In genomic region chr2:9912468-9912867, GRCh38 we compare ENCODE assay signal across 31 cellular contexts.
"Had no signal": no experiment of that assay in that cellular context is flagged by ENCODE, and none has a peak within 500 bp of the region (broad histone marks: within the 10 kb centered on the region; RNA-seq: fewer than 3 reads in every experiment).

No MANE protein-coding gene starts in this region.

- H3K9me3 Mint-ChIP-seq: activated CD4-positive, alpha-beta memory T cell treated with anti-CD3 and anti-CD28 coated beads for 36 hours; activated CD4-positive, alpha-beta T cell treated with anti-CD3 and anti-CD28 coated beads, Interleukin-2, amount 10 ng/mL, durations not matched to agents 24 days and 14 days; activated T-cell treated with anti-CD3 and anti-CD28 coated beads, Interleukin-2, amount 50 U/mL, for 24 hours; activated T-helper 17 cell treated with anti-CD3 and anti-CD28 coated beads, Interleukin-2, amount 50 U/mL, for 72 hours; effector memory CD8-positive, alpha-beta T cell; T-helper 2 cell treated with Interferon-gamma antibody and Interleukin-4, amounts not matched to agents 5 μg/mL and 100 μg/mL, for 36 hours had no signal

- H3K27ac ChIP-seq: esophagus muscularis mucosa, foreskin keratinocyte, gastrocnemius medialis had no signal

- H3K27ac Mint-ChIP-seq: activated CD4-positive, alpha-beta memory T cell treated with anti-CD3 and anti-CD28 coated beads for 36 hours; activated CD4-positive, alpha-beta T cell treated with anti-CD3 and anti-CD28 coated beads for 36 hours; activated CD4-positive, alpha-beta T cell treated with anti-CD3 and anti-CD28 coated beads, Interleukin-2, amount 10 ng/mL, durations not matched to agents 24 days and 14 days; activated naive CD8-positive, alpha-beta T cell; activated T-cell treated with anti-CD3 and anti-CD28 coated beads, Interleukin-2, amount 50 U/mL, for 24 hours; activated T-helper 17 cell treated with anti-CD3 and anti-CD28 coated beads, Interleukin-2, amount 50 U/mL, for 72 hours; T-helper 2 cell treated with Interferon-gamma antibody and Interleukin-4, amounts not matched to agents 5 μg/mL and 100 μg/mL, for 36 hours had no signal

- H3K27me3 ChIP-seq: esophagus muscularis mucosa, foreskin keratinocyte, gastrocnemius medialis had no signal

- H3K4me1 ChIP-seq: esophagus muscularis mucosa, gastrocnemius medialis had no signal

- H3K27me3 Mint-ChIP-seq: activated CD4-positive, alpha-beta memory T cell treated with anti-CD3 and anti-CD28 coated beads for 36 hours; activated CD4-positive, alpha-beta T cell treated with anti-CD3 and anti-CD28 coated beads for 36 hours; activated CD4-positive, alpha-beta T cell treated with anti-CD3 and anti-CD28 coated beads, Interleukin-2, amount 10 ng/mL, durations not matched to agents 24 days and 14 days; activated naive CD8-positive, alpha-beta T cell; activated T-cell treated with anti-CD3 and anti-CD28 coated beads, Interleukin-2, amount 50 U/mL, for 24 hours; activated T-helper 17 cell treated with anti-CD3 and anti-CD28 coated beads, Interleukin-2, amount 50 U/mL, for 72 hours; effector memory CD8-positive, alpha-beta T cell; T-helper 17 cell had no signal

- ATAC-seq: activated CD4-positive, alpha-beta T cell treated with anti-CD3 and anti-CD28 coated beads for 36 hours; activated T-helper 17 cell treated with anti-CD3 and anti-CD28 coated beads, Interleukin-2, amount 50 U/mL, for 72 hours; effector memory CD8-positive, alpha-beta T cell; foreskin keratinocyte; gastrocnemius medialis; T-helper 17 cell had no signal

- DNase-seq: activated CD4-positive, alpha-beta memory T cell treated with anti-CD3 and anti-CD28 coated beads for 36 hours; activated CD4-positive, alpha-beta T cell treated with anti-CD3 and anti-CD28 coated beads for 36 hours; activated CD4-positive, alpha-beta T cell treated with anti-CD3 and anti-CD28 coated beads, Interleukin-2, amount 10 ng/mL, durations not matched to agents 24 days and 14 days; activated CD4-positive, CD25-positive, alpha-beta regulatory T cell; activated CD4-positive, CD25-positive, alpha-beta regulatory T cell treated with anti-CD3 and anti-CD28 coated beads, Interleukin-2, amount 50 U/mL, for 72 hours; activated CD8-positive, alpha-beta memory T cell treated with anti-CD3 and anti-CD28 coated beads, Interleukin-2, amount 50 U/mL, for 48 hours; activated effector memory CD4-positive, alpha-beta T cell treated with Interleukin-2 at 50 U/mL for 16 hours; activated gamma-delta T cell treated with Interleukin-2 at 50 U/mL for 16 hours; activated naive CD4-positive, alpha-beta T cell treated with anti-CD3 and anti-CD28 coated beads, Interleukin-2, amount 50 U/mL, for 16 hours; activated naive CD4-positive, alpha-beta T cell treated with Interleukin-2 at 50 U/mL for 16 hours; activated T-cell treated with anti-CD3 and anti-CD28 coated beads for 4 hours; activated T-cell treated with anti-CD3 and anti-CD28 coated beads, Interleukin-2, amount 50 U/mL, for 24 hours; amniotic stem cell; anterior cingulate cortex; caudate nucleus; cortex of kidney; dermis blood vessel endothelial cell; effector CD4-positive, alpha-beta T cell; effector memory CD8-positive, alpha-beta T cell; erythroblast; foreskin keratinocyte; gastrocnemius medialis; glutamatergic neuron; SW 1271; T-helper 1 cell; T-helper 17 cell; T1000 had no signal

- H3K9me3 ChIP-seq: esophagus muscularis mucosa, gastrocnemius medialis had no signal

- H3K4me3 ChIP-seq: esophagus muscularis mucosa, gastrocnemius medialis had no signal

- H3K4me3 Mint-ChIP-seq: activated CD4-positive, alpha-beta memory T cell treated with anti-CD3 and anti-CD28 coated beads for 36 hours; activated CD4-positive, alpha-beta T cell treated with anti-CD3 and anti-CD28 coated beads for 36 hours; activated CD4-positive, alpha-beta T cell treated with anti-CD3 and anti-CD28 coated beads, Interleukin-2, amount 10 ng/mL, durations not matched to agents 24 days and 14 days; activated naive CD8-positive, alpha-beta T cell; activated T-cell treated with anti-CD3 and anti-CD28 coated beads, Interleukin-2, amount 50 U/mL, for 24 hours; activated T-helper 17 cell treated with anti-CD3 and anti-CD28 coated beads, Interleukin-2, amount 50 U/mL, for 72 hours; effector memory CD8-positive, alpha-beta T cell; T-helper 17 cell; T-helper 2 cell treated with Interferon-gamma antibody and Interleukin-4, amounts not matched to agents 5 μg/mL and 100 μg/mL, for 36 hours had no signal
